In the genomic region with DNA sequence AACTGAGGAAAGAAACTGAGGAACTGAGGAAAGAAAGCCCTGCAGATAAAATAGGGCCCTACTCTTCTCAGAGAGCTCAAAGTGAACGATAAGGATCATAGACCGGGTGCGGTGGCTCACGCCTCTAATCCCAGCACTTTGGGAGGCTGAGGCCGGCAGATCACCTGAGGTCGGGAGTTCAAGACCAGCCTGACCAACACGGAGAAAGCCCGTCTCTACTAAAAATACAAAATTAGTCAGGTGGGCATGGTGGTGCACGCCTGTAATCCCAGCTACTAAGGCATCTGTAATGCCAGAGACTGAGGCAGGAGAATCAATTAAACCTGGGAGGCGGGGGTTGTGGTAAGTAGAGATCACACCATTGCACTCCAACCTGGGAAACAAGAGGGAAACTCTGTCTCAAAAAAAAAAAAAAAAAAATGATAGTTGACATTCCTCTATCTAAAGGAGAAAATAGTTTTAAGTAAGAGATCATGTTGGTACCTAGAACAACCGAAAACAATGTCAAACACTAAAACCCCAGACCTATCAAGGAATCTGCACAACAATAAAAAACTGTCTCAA, we compare ENCODE assay signal across 11 cellular contexts. TPM values are rescaled to one million over a fixed set of nuclear protein-coding genes. Genes with fewer than 3 reads are reported as not detected.
DNase-seq lines count a peak whose midpoint lies in the region; TF ChIP-seq lines count a peak whose summit lies in the region.
"Had no signal": no experiment of that assay in that cellular context is flagged by ENCODE, and none has a peak within 500 bp of the region (broad histone marks: within the 10 kb centered on the region; RNA-seq: fewer than 3 reads in every experiment).

No MANE protein-coding gene starts in this region.

- H3K27me3 ChIP-seq in OCI-LY3 (ENCODE audit: low read depth, low read length): no peaks in the 10 kb centered on the region
- H3K27me3 ChIP-seq in endodermal cell (ENCODE audit: control insufficient read depth, insufficient read depth, low read length, poor library complexity, severe bottlenecking): no peaks in the 10 kb centered on the region
- H3K27me3 ChIP-seq in neutrophil: no peaks in the 10 kb centered on the region
- no peaks in the 10 kb centered on the region for H3K27me3 ChIP-seq in ascending aorta

- intact Hi-C loops in ascending aorta (cut with DNase I): loop anchor here (5.0 to 10.0 kb wide), 2 partner anchors 299 to 538 kb away; a partner anchor contains a TSS

- no peaks in the 10 kb centered on the region for H3K27me3 Mint-ChIP-seq in endodermal cell (ENCODE audit: insufficient read depth)

- H3K4me2 ChIP-seq in OCI-LY3 (ENCODE audit: low read length): peak overlapping the region; percentile 99

- H3K79me2 ChIP-seq in OCI-LY3 (ENCODE audit: low read length): peaks cover 74% of the 10 kb centered on the region

- H3K9ac ChIP-seq in OCI-LY3 (ENCODE audit: low read length) (peak overlapping the region; percentile 78; the same call in 1 of the 2 replicates), endodermal cell (ENCODE audit: extremely low read depth, low read length, poor library complexity, severe bottlenecking) (peak overlapping the region; percentile 91)

- TF ChIP-seq CTCF in GM12865 (IDR thresholded peaks at IDR 0.05; ENCODE audit: insufficient read depth, low read depth, low read length, missing control alignments): no peak
- TF ChIP-seq CTCF in OCI-LY3 (IDR thresholded peaks at IDR 0.05; ENCODE audit: low read depth, low read length): no peak
- TF ChIP-seq CTCF in endodermal cell (conservative IDR thresholded peaks at IDR 0.05): no peak
- no peak for TF ChIP-seq CTCF in neutrophil (IDR thresholded peaks at IDR 0.05)
- TF ChIP-seq CTCF in ascending aorta (IDR thresholded peaks at IDR 0.05): no peak

- peak overlapping the region; percentile 85 for H3K27ac Mint-ChIP-seq in endodermal cell

- H3K36me3 ChIP-seq in OCI-LY3 (replicated peaks; ENCODE audit: low read depth, low read length) (no peaks in the 10 kb centered on the region), endodermal cell (ENCODE audit: control insufficient read depth, insufficient read depth, low read length) (peaks cover 9% of the 10 kb centered on the region), neutrophil (peaks cover 11% of the 10 kb centered on the region), ascending aorta (no peaks in the 10 kb centered on the region)

- H3K27ac ChIP-seq in OCI-LY3 (ENCODE audit: low read length): 0 out of 2 replicates have a peak overlapping the region, but pooled peaks have one; percentile 74
- H3K27ac ChIP-seq in endodermal cell (ENCODE audit: low read depth, low read length): no peak overlapping the region
- H3K27ac ChIP-seq in neutrophil: peak overlapping the region; percentile 96
- no peak overlapping the region for H3K27ac ChIP-seq in ascending aorta
- H3K27ac ChIP-seq: WERI-Rb-1 had no signal

- peak overlapping the region; percentile 86; the same call in 1 of the 2 replicates for H3K4me3 ChIP-seq in GM12865 (ENCODE audit: low read depth, low read length)
- H3K4me3 ChIP-seq in OCI-LY3 (ENCODE audit: low read length): peak overlapping the region; percentile 90
- H3K4me3 ChIP-seq in endodermal cell (ENCODE audit: low read length): peak overlapping the region; percentile 88
- H3K4me3 ChIP-seq in neutrophil (ENCODE audit: low read depth in 1 of 2, low read length in 1 of 2): peak overlapping the region; percentile 25 to 96
- peak overlapping the region in 1 of 2 donors; percentile 93 for H3K4me3 ChIP-seq in ascending aorta

- H3K4me1 ChIP-seq in OCI-LY3 (ENCODE audit: low read length) (peaks cover 17% of the 10 kb centered on the region), endodermal cell (ENCODE audit: control insufficient read depth, insufficient read depth, low read length) (no peaks in the 10 kb centered on the region), neutrophil (ENCODE audit: control insufficient read depth in 1 of 2, insufficient read depth in 1 of 2, low read depth in 1 of 2, low read length in 1 of 2) (peaks cover 27 to 30% of the 10 kb centered on the region in 2 experiments), ascending aorta (peaks cover 5 to 20% of the 10 kb centered on the region in 2 donors)

- H3K36me3 Mint-ChIP-seq in endodermal cell (ENCODE audit: low read depth): peaks cover 9% of the 10 kb centered on the region

- no peak overlapping the region for H2AFZ ChIP-seq in OCI-LY3 (ENCODE audit: low read depth, low read length)

- WGBS in endodermal cell (ENCODE audit: insufficient coverage in 1 of 2, insufficient read length in 1 of 2), 2 experiments: 80 to 96% methylated on average over 8 to 11 of the region's 11 CpGs

- no peaks in the 10 kb centered on the region for H3K9me3 ChIP-seq in OCI-LY3 (ENCODE audit: insufficient read depth, low read length)
- H3K9me3 ChIP-seq in endodermal cell (ENCODE audit: control insufficient read depth, low read length): no peaks in the 10 kb centered on the region
- no peaks in the 10 kb centered on the region for H3K9me3 ChIP-seq in neutrophil
- no peaks in the 10 kb centered on the region for H3K9me3 ChIP-seq in ascending aorta

- H3K4me3 Mint-ChIP-seq in endodermal cell: peak overlapping the region; percentile 96

- no peaks in the 10 kb centered on the region for H3K9me3 Mint-ChIP-seq in endodermal cell

- DNase-seq in GM12865 (ENCODE audit: low read depth) (no peak), endodermal cell (no peak), HT-29 (ENCODE audit: low spot score) (no peak), NCI-H2196 treated with DMSO at 0.1 percent for 48 hours (lab: John Stamatoyannopoulos, UW; ENCODE audit: unreplicated experiment) (no peak), NCI-H1417 (lab: John Stamatoyannopoulos, UW) (no peak), ascending aorta (ENCODE audit: low spot score in 2 of 2) (no peak)
- DNase-seq: GF-D8, NCI-H82, WERI-Rb-1 had no signal

- H3K4me1 Mint-ChIP-seq in endodermal cell: peaks cover 19% of the 10 kb centered on the region

- H4K20me1 ChIP-seq in OCI-LY3 (ENCODE audit: insufficient read depth, low read length): peaks cover 57% of the 10 kb centered on the region

RNA-seq across cellular contexts. Expression of a gene that starts 2.5 kb away (rescaled TPM):
- total RNA-seq in endodermal cell: 100 to 1,000 TPM; 135 to 163 TPM
- 77.2 TPM for polyA plus RNA-seq in endodermal cell (2013, experiment 1 of 2)
- 67.4 TPM for polyA plus RNA-seq in endodermal cell (2013, experiment 2 of 2)
- 52.5 and 61.8 TPM in 2 replicates for total RNA-seq in HT-29 (2014; rRNA removed; shearing (Covaris generic))
- 20.6 TPM for total RNA-seq in ascending aorta

Comparison
In these comparisons a context has a peak if more than half of its experiments do, and no peak if none do; other contexts are left out.
1. H3K27ac ChIP-seq: peak in OCI-LY3 (single experiment) and neutrophil (single experiment); none in endodermal cell (single experiment) and ascending aorta (0 of 2).